In genomic region chr1:15501208-15502032, GRCh38 we compare ENCODE assay signal across 1 cellular context.
TF ChIP-seq lines count a peak whose summit lies in the region.

No MANE protein-coding gene starts in this region.

TF ChIP-seq in HCT116, 20 proteins besides CTCF, POLR2A, EP300 and RAD21:
- TF ChIP-seq REST (IDR thresholded peaks at IDR 0.05; ENCODE audit: low read depth): no peak
- TF ChIP-seq ZBTB33 (IDR thresholded peaks at IDR 0.05; ENCODE audit: extremely low read depth, insufficient replicate concordance, low read length): no peak
- no peak for TF ChIP-seq TCF7L2 (IDR thresholded peaks at IDR 0.05; ENCODE audit: borderline replicate concordance, extremely low read depth, insufficient read depth, insufficient read length)
- TF ChIP-seq ZNF274 (IDR thresholded peaks at IDR 0.05; ENCODE audit: low read depth, low read length): no peak
- TF ChIP-seq MAX (IDR thresholded peaks at IDR 0.05): no peak
- no peak for TF ChIP-seq SIN3A (IDR thresholded peaks at IDR 0.05; ENCODE audit: low read depth)
- TF ChIP-seq ELF1 (IDR thresholded peaks at IDR 0.05; ENCODE audit: borderline replicate concordance, low read depth): no peak
